24 cellular contexts compared by ENCODE assay signal in genomic region chr6:169678342-169678741, GRCh38. TPM values are rescaled to one million over a fixed set of nuclear protein-coding genes. Genes with fewer than 3 reads are reported as not detected.
A peak's percentile ranks its signal among the peaks of the same experiment; 100 is the strongest.
DNase-seq lines count a peak whose midpoint lies in the region; ATAC-seq and TF ChIP-seq lines count a peak whose summit lies in the region.
"Had no signal": no experiment of that assay in that cellular context is flagged by ENCODE, and none has a peak within 500 bp of the region (broad histone marks: within the 10 kb centered on the region; RNA-seq: fewer than 3 reads in every experiment).

No MANE protein-coding gene starts in this region.

- TF ChIP-seq CTCF in endodermal cell (conservative IDR thresholded peaks at IDR 0.05), result no peak

- H3K9me3 ChIP-seq in endodermal cell (ENCODE audit: control insufficient read depth, low read length), result peaks cover 86% of the 10 kb centered on the region
- peaks cover 3% of the 10 kb centered on the region for H3K9me3 ChIP-seq in trophoblast cell (ENCODE audit: insufficient read depth, low read depth, low read length)
- H3K9me3 ChIP-seq: BE2C had no signal

- peaks cover 24% of the 10 kb centered on the region for H3K4me1 Mint-ChIP-seq in endodermal cell
- H3K4me1 Mint-ChIP-seq: CD14-positive monocyte; CD8-positive, alpha-beta memory T cell had no signal

- intact Hi-C loops in left colon (cut with DNase I, micrococcal nuclease), result no loop called here

- H3K4me1 ChIP-seq in endodermal cell (ENCODE audit: control insufficient read depth, insufficient read depth, low read length) (no peaks in the 10 kb centered on the region), trophoblast cell (ENCODE audit: control insufficient read depth in 1 of 2, insufficient read depth in 2 of 2, low read length in 2 of 2) (peaks cover 2 to 7% of the 10 kb centered on the region in 2 experiments)
- H3K4me1 ChIP-seq: BE2C, BLaER1 had no signal

- H3K27ac ChIP-seq in endodermal cell (ENCODE audit: low read depth, low read length) (no peak overlapping the region), trophoblast cell (ENCODE audit: low read depth, low read length) (no peak overlapping the region)
- H3K27ac ChIP-seq: BLaER1 had no signal

- H2BK5ac ChIP-seq in trophoblast cell (ENCODE audit: low read depth, low read length, poor library complexity), result no peak overlapping the region

- H3K23ac ChIP-seq in trophoblast cell (ENCODE audit: low read length), result no peak overlapping the region

- H3K27me3 ChIP-seq in endodermal cell (ENCODE audit: control insufficient read depth, insufficient read depth, low read length, poor library complexity, severe bottlenecking), result no peaks in the 10 kb centered on the region
- H3K27me3 ChIP-seq in trophoblast cell (ENCODE audit: insufficient read depth, low read length), result no peaks in the 10 kb centered on the region
- H3K27me3 ChIP-seq: BE2C, BLaER1 had no signal

- no peak for DNase-seq in endodermal cell
- no peak for DNase-seq in left colon
- DNase-seq in trophoblast cell, result no peak
- DNase-seq in effector CD8-positive, alpha-beta T cell (lab: John Stamatoyannopoulos, UW), result no peak
- DNase-seq in NCI-H128 (lab: John Stamatoyannopoulos, UW; ENCODE audit: unreplicated experiment), result no peak
- DNase-seq: 8988T; ACHN; BE2C; C1 segment of cervical spinal cord; CD4-positive, alpha-beta memory T cell; CD4-positive, CD25-positive, alpha-beta regulatory T cell; CD8-positive, alpha-beta memory T cell; COR-L47; DMS 273 treated with DMSO at 0.1 percent for 48 hours; DMS153; DMS53; DMS79; DND-41; EL; GDM1 had no signal

- H2BK120ac ChIP-seq in trophoblast cell (ENCODE audit: insufficient read depth, low read length, poor library complexity), result peak overlapping the region; percentile 52

- H4K12ac ChIP-seq in trophoblast cell (ENCODE audit: low read depth, low read length), result no peak overlapping the region

- H4K8ac ChIP-seq in trophoblast cell (ENCODE audit: low read depth, low read length), result no peak overlapping the region

- H2BK12ac ChIP-seq in trophoblast cell (ENCODE audit: low read length), result no peak overlapping the region

- H3K36me3 ChIP-seq in endodermal cell (ENCODE audit: control insufficient read depth, insufficient read depth, low read length), result peaks cover 93% of the 10 kb centered on the region
- peaks cover 3 to 5% of the 10 kb centered on the region in 2 experiments for H3K36me3 ChIP-seq in trophoblast cell (ENCODE audit: control insufficient read depth in 1 of 2, insufficient read depth in 2 of 2, low read length in 2 of 2)

- H3K79me2 ChIP-seq in trophoblast cell (ENCODE audit: control insufficient read depth, insufficient read depth, low read length, poor library complexity), result no peaks in the 10 kb centered on the region

- WGBS in endodermal cell (ENCODE audit: insufficient coverage in 1 of 2, insufficient read length in 1 of 2), 2 experiments, result 83 to 91% methylated on average over 1 of the region's 1 CpG
- no CpG with 5 or more reads among the region's 1 CpG for WGBS in trophoblast cell (ENCODE audit: extremely low coverage, insufficient coverage, insufficient read length)

- H3K9ac ChIP-seq in endodermal cell (ENCODE audit: extremely low read depth, low read length, poor library complexity, severe bottlenecking) (no peak overlapping the region), trophoblast cell (ENCODE audit: low read length) (no peak overlapping the region)
- H3K9ac ChIP-seq: BLaER1 had no signal

- peak overlapping the region; percentile 67 for H3K4me3 ChIP-seq in endodermal cell (ENCODE audit: low read length)
- no peak overlapping the region for H3K4me3 ChIP-seq in trophoblast cell (ENCODE audit: low read depth, low read length)
- H3K4me3 ChIP-seq: BLaER1, GM12878 had no signal

- H3K4me2 ChIP-seq in trophoblast cell (ENCODE audit: low read length), result no peak overlapping the region
- H3K4me2 ChIP-seq: BLaER1 had no signal

- no peak overlapping the region for H3K18ac ChIP-seq in trophoblast cell (ENCODE audit: low read length)

- peaks cover 82% of the 10 kb centered on the region for H3K36me3 Mint-ChIP-seq in endodermal cell (ENCODE audit: low read depth)

- H3K4ac ChIP-seq in trophoblast cell (ENCODE audit: low read depth, low read length), result no peak overlapping the region

- H3K27ac Mint-ChIP-seq in endodermal cell, result peak overlapping the region; percentile 11
- H3K27ac Mint-ChIP-seq: CD14-positive monocyte; CD4-positive, CD25-positive, alpha-beta regulatory T cell had no signal

- H3K79me1 ChIP-seq in trophoblast cell (ENCODE audit: low read length), result peaks cover 2% of the 10 kb centered on the region

- no peak overlapping the region for H3K4me3 Mint-ChIP-seq in endodermal cell
- H3K4me3 Mint-ChIP-seq: CD14-positive monocyte; CD4-positive, alpha-beta memory T cell; CD4-positive, CD25-positive, alpha-beta regulatory T cell; CD8-positive, alpha-beta memory T cell had no signal

- peaks cover 9% of the 10 kb centered on the region for H3K9me3 Mint-ChIP-seq in endodermal cell
- H3K9me3 Mint-ChIP-seq: CD8-positive, alpha-beta memory T cell had no signal

- H3K14ac ChIP-seq in trophoblast cell (ENCODE audit: low read length), result no peak overlapping the region

- no peak overlapping the region for H2AK5ac ChIP-seq in trophoblast cell (ENCODE audit: low read length)

- no peaks in the 10 kb centered on the region for H3K27me3 Mint-ChIP-seq in endodermal cell (ENCODE audit: insufficient read depth)
- H3K27me3 Mint-ChIP-seq: CD4-positive, alpha-beta memory T cell; CD4-positive, CD25-positive, alpha-beta regulatory T cell; CD8-positive, alpha-beta memory T cell had no signal

- ATAC-seq in left colon, result peak; percentile 41
- ATAC-seq in HG03135 (IDR thresholded peaks at IDR 0.05; ENCODE audit: unreplicated experiment), result no peak
- ATAC-seq: GM12878 had no signal

- no peak overlapping the region for H2AFZ ChIP-seq in trophoblast cell (ENCODE audit: insufficient read depth, low read length, poor library complexity)

- no peak overlapping the region for H4K91ac ChIP-seq in trophoblast cell (ENCODE audit: low read depth, low read length)

RNA-seq across cellular contexts. Expression of gene WDR27, which starts 23.5 kb away (rescaled TPM):
- total RNA-seq in endodermal cell (100 to 1,000 TPM in 1 of 2 donors, 10 to 100 TPM in 1; 94.4 to 110 TPM), left colon (10 to 100 TPM; 33.4 to 46.9 TPM)
- 93.7 TPM for polyA plus RNA-seq in endodermal cell (2013, experiment 1 of 2)
- polyA plus RNA-seq in endodermal cell (2013, experiment 2 of 2), result 75.1 TPM
- polyA plus RNA-seq in trophoblast cell (2013), result 16.0 TPM in 2 replicates

RNA-seq across cellular contexts. Expression of gene C6orf120, which starts 23.6 kb away (rescaled TPM):
- total RNA-seq in endodermal cell (10 to 100 TPM; 24.0 to 29.7 TPM), left colon (10 to 100 TPM; 25.2 to 32.7 TPM)
- polyA plus RNA-seq in endodermal cell (2013, experiment 1 of 2), result 36.7 TPM
- 32.7 TPM for polyA plus RNA-seq in endodermal cell (2013, experiment 2 of 2)
- 19.3 and 20.0 TPM in 2 replicates for polyA plus RNA-seq in trophoblast cell (2013)

RNA-seq across cellular contexts. Expression of gene PHF10, which starts 46.0 kb away (rescaled TPM):
- total RNA-seq in endodermal cell (10 to 100 TPM; 82.5 to 82.8 TPM), left colon (10 to 100 TPM; 29.0 to 29.6 TPM)
- polyA plus RNA-seq in endodermal cell (2013, experiment 1 of 2), result 74.8 TPM
- polyA plus RNA-seq in endodermal cell (2013, experiment 2 of 2), result 72.6 TPM
- 34.1 and 36.8 TPM in 2 replicates for polyA plus RNA-seq in trophoblast cell (2013)
